In the genomic region with DNA sequence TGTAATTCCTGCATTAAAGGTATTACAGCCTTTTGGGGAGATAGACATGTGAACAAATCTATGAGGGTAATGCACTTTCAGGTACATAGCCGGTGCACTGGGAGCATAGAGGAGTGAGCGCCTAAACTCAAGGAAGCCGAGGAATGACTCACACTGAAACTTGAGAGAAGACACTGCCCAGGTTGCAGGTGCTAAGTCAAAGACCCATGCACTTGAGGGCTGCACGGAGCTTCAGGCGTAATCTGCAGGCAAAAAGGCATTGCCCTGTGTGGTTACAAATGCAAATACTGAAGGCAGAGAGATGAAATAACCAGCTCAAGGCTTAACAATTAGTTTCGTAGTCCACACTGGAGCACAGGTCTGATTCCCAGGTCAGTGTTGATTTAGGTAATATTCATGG, we compare ENCODE assay signal across 10 cellular contexts. TPM values are rescaled to one million over a fixed set of nuclear protein-coding genes. Genes with fewer than 3 reads are reported as not detected.
DNase-seq lines count a peak whose midpoint lies in the region; ATAC-seq, FAIRE-seq and TF ChIP-seq lines count a peak whose summit lies in the region.
"Had no signal": no experiment of that assay in that cellular context is flagged by ENCODE, and none has a peak within 500 bp of the region (broad histone marks: within the 10 kb centered on the region; RNA-seq: fewer than 3 reads in every experiment).

No MANE protein-coding gene starts in this region.

- intact Hi-C loops in PC-3 (cut with micrococcal nuclease) (no loop called here), psoas muscle (cut with DNase I) (no loop called here)

- H3K4me2 ChIP-seq in PC-3 (ENCODE audit: low read length) = no peak overlapping the region

- TF ChIP-seq POLR2A in GM12891 (IDR thresholded peaks at IDR 0.05; ENCODE audit: low read depth, low read length) = no peak

- peak; percentile 90 for FAIRE-seq in GM12891 (lab: Jason Lieb, UNC)
- FAIRE-seq: endometrium had no signal

- H3K4me1 ChIP-seq in PC-3 (ENCODE audit: insufficient read depth, low read length) (peaks cover 27% of the 10 kb centered on the region), psoas muscle (no peaks in the 10 kb centered on the region)

- TF ChIP-seq CTCF in PC-3 (conservative IDR thresholded peaks at IDR 0.05; ENCODE audit: low read depth, low read length) = no peak
- no peak for TF ChIP-seq CTCF in psoas muscle (IDR thresholded peaks at IDR 0.05)

- 75 to 86% (median 76%) methylated on average over 6 of the region's 6 CpGs for WGBS in psoas muscle, 3 donors

- DNase-seq in GM12891 (ENCODE audit: insufficient read length, low spot score) (peak; percentile 20), PC-3 (peak; percentile 20), psoas muscle (no peak), NCI-H1092 treated with DMSO at 0.1 percent for 48 hours (lab: John Stamatoyannopoulos, UW) (no peak), COLO668 (lab: John Stamatoyannopoulos, UW; ENCODE audit: unreplicated experiment) (no peak), NCI-H146 (lab: John Stamatoyannopoulos, UW) (no peak)
- DNase-seq: NCI-H2107 had no signal

- no peak overlapping the region for H3K9ac ChIP-seq in PC-3 (ENCODE audit: low read length)

- no peak overlapping the region for H2AFZ ChIP-seq in PC-3 (ENCODE audit: low read length)

- H3K4me3 ChIP-seq in PC-3 (ENCODE audit: low read length) (no peak overlapping the region), psoas muscle (no peak overlapping the region)

- H3K27me3 ChIP-seq in PC-3 (ENCODE audit: low read length) (no peaks in the 10 kb centered on the region), psoas muscle (ENCODE audit: insufficient read depth in 3 of 3, low read length in 2 of 3) (no peaks in the 10 kb centered on the region)

- H3K9me3 ChIP-seq in PC-3 (ENCODE audit: low read length) (no peaks in the 10 kb centered on the region), psoas muscle (no peaks in the 10 kb centered on the region)

- H3K9me2 ChIP-seq in PC-3 (replicated peaks; ENCODE audit: low read length) = no peaks in the 10 kb centered on the region

- H3K36me3 ChIP-seq in PC-3 (ENCODE audit: low read depth, low read length) (no peaks in the 10 kb centered on the region), psoas muscle (ENCODE audit: insufficient read depth in 1 of 2, low read depth in 1 of 2) (no peaks in the 10 kb centered on the region)

- H3K27ac ChIP-seq in PC-3 (ENCODE audit: low read length) (no peak overlapping the region), psoas muscle (no peak overlapping the region)

- no peaks in the 10 kb centered on the region for H4K20me1 ChIP-seq in PC-3 (ENCODE audit: low read length)

- H3K79me2 ChIP-seq in PC-3 (ENCODE audit: low read length) = no peaks in the 10 kb centered on the region

- ATAC-seq in GM19324 (IDR thresholded peaks at IDR 0.05; ENCODE audit: low FRiP score, unreplicated experiment) (peak; percentile 87), HG02884 (IDR thresholded peaks at IDR 0.05; ENCODE audit: unreplicated experiment) (peak; percentile 95), PC-3 (no peak), psoas muscle (no peak)

- H3F3A ChIP-seq in PC-3 (ENCODE audit: low read length, unreplicated experiment) = no peaks in the 10 kb centered on the region

- CTCF ChIA-PET in PC-3 (lab: Charles Lee) = interaction anchor here (0.6 kb wide), 1 partner anchor 61 kb away, joined by 5 read pairs; no protein-coding TSS in a partner anchor

- POLR2A ChIA-PET in PC-3 (lab: Charles Lee; ENCODE audit: unreplicated experiment) = no interaction called here

- no TSS peak for BruUV-seq in PC-3 (replicated peaks; lab: Mats Ljungman, UMichigan)

TF ChIP-seq in GM12891, 5 proteins besides CTCF, POLR2A, EP300 and RAD21:
- no peak for TF ChIP-seq PAX5 (IDR thresholded peaks at IDR 0.05; ENCODE audit: insufficient read depth, low read length, severe bottlenecking)
- TF ChIP-seq POLR2AphosphoS5 (IDR thresholded peaks at IDR 0.05; ENCODE audit: low read depth, low read length) = no peak
- TF ChIP-seq POU2F2 (IDR thresholded peaks at IDR 0.05; ENCODE audit: low read depth, low read length) = peak; percentile 60; the same call in 1 of the 2 replicates

RNA-seq across cellular contexts. Expression of a gene that starts 51.0 kb away (rescaled TPM):
- polyA plus RNA-seq in GM12891 (2012; ENCODE audit: low read depth, missing spikeins) = 12.5 TPM
- total RNA-seq in PC-3 (2014; rRNA removed) (10.5 and 11.6 TPM in 2 replicates), psoas muscle (1 to 10 TPM; 1.9 to 8.7 (median 3.8) TPM)
- 1 to 10 TPM; 4.2 to 6.2 (median 5.3) TPM for polyA plus RNA-seq in psoas muscle

Comparison
In these comparisons a context has a peak if more than half of its experiments do, and no peak if none do; other contexts are left out.
1. DNase-seq: peak in GM12891 (single experiment) and PC-3 (single experiment); none in psoas muscle (0 of 2), NCI-H1092 treated with DMSO at 0.1 percent for 48 hours (single experiment), COLO668 (single experiment) and NCI-H146 (single experiment).
2. ATAC-seq: peak in GM19324 (single experiment) and HG02884 (single experiment); none in PC-3 (single experiment) and psoas muscle (0 of 4).